Comparison of ENCODE assay signal across 16 cellular contexts in the genomic region with DNA sequence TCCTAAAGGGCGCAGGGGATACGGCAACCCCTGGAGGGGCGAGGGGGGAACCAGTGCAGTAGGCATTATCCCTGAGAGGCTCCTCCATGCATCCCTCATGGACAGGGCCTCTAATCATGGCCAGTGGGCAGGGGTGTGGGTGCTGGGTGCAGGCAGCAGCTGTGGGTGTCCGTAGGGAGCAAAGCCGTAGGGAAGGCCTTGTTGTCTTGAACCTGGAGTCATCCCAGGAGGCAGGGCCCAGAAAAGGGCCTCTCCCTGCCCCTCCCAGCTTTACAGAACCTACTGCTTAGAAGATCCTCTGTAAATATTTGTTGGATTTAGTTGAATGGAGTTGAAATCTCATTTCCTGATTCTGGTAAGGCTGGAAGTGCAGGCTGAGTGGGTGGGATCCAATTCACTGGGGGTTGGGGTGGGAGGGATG.
DNase-seq lines count a peak whose midpoint lies in the region; ATAC-seq and TF ChIP-seq lines count a peak whose summit lies in the region.
"Had no signal": no experiment of that assay in that cellular context is flagged by ENCODE, and none has a peak within 500 bp of the region (broad histone marks: within the 10 kb centered on the region; RNA-seq: fewer than 3 reads in every experiment).

No MANE protein-coding gene starts in this region.

- no peak overlapping the region for H2BK20ac ChIP-seq in H9 (ENCODE audit: low read depth, low read length, poor library complexity, severe bottlenecking)

- H2AFZ ChIP-seq in H9 (ENCODE audit: low read length), result no peak overlapping the region

- 93% methylated on average over 5 of the region's 5 CpGs; no CpG with 5 or more reads in 1 of the 2 experiments for WGBS in endodermal cell (ENCODE audit: insufficient coverage in 1 of 2, insufficient read length in 1 of 2), 2 experiments
- WGBS in prostate gland, result 67% methylated on average over 5 of the region's 5 CpGs
- WGBS in H9 (ENCODE audit: extremely low coverage, insufficient read length, low lambda C conversion rate), result no CpG with 5 or more reads among the region's 5 CpGs

- no peaks in the 10 kb centered on the region for H3K23me2 ChIP-seq in H9 (ENCODE audit: insufficient read length, low read depth, low read length, poor library complexity, severe bottlenecking)

- TF ChIP-seq POLR2A in prostate gland (IDR thresholded peaks at IDR 0.05), result no peak

- no peak overlapping the region for H4K8ac ChIP-seq in H9 (replicated peaks; ENCODE audit: insufficient read length, low read depth, low read length)

- no peak overlapping the region for H4K5ac ChIP-seq in H9 (ENCODE audit: insufficient read length, low read depth, low read length)

- no peak overlapping the region for H2BK120ac ChIP-seq in H9 (ENCODE audit: low read depth, low read length, poor library complexity, severe bottlenecking)

- H2AK5ac ChIP-seq in H9 (ENCODE audit: insufficient read length, low read length), result no peak overlapping the region

- no peak overlapping the region for H3T11ph ChIP-seq in H9 (ENCODE audit: low read length)

- no peaks in the 10 kb centered on the region for H3K79me1 ChIP-seq in H9 (ENCODE audit: insufficient read depth, low read depth, low read length, poor library complexity, severe bottlenecking)

- no peak for TF ChIP-seq CTCF in endodermal cell (conservative IDR thresholded peaks at IDR 0.05)
- TF ChIP-seq CTCF in prostate gland (IDR thresholded peaks at IDR 0.05), result no peak
- TF ChIP-seq CTCF in H9 (conservative IDR thresholded peaks at IDR 0.05), result no peak
- no peak for TF ChIP-seq CTCF in endothelial cell (IDR thresholded peaks at IDR 0.05; ENCODE audit: unreplicated experiment)
- TF ChIP-seq CTCF in GM13977 (IDR thresholded peaks at IDR 0.05; ENCODE audit: extremely low read depth, insufficient read depth, missing control alignments), result no peak

- no peak overlapping the region for H3K23ac ChIP-seq in H9 (ENCODE audit: insufficient read length, low read depth, low read length)

- H3K4me1 Mint-ChIP-seq in endodermal cell, result peaks cover 15% of the 10 kb centered on the region
- H3K4me1 Mint-ChIP-seq in H9, result peaks cover under 1% of the 10 kb centered on the region in 2 experiments; a peak in 2 of 4 replicates
- peaks cover 4% of the 10 kb centered on the region for H3K4me1 Mint-ChIP-seq in endothelial cell (ENCODE audit: unreplicated experiment)

- H3K36me3 ChIP-seq in endodermal cell (ENCODE audit: control insufficient read depth, insufficient read depth, low read length) (no peaks in the 10 kb centered on the region), prostate gland (no peaks in the 10 kb centered on the region)
- H3K36me3 ChIP-seq: adrenal gland had no signal

- peaks cover 8% of the 10 kb centered on the region for H3K9me3 ChIP-seq in endodermal cell (ENCODE audit: control insufficient read depth, low read length)
- H3K9me3 ChIP-seq in prostate gland, result no peaks in the 10 kb centered on the region
- H3K9me3 ChIP-seq in H9 (ENCODE audit: control insufficient read depth, low read depth, low read length), result no peaks in the 10 kb centered on the region
- H3K9me3 ChIP-seq: adrenal gland had no signal

- H3K27me3 Mint-ChIP-seq in endodermal cell (ENCODE audit: insufficient read depth) (no peaks in the 10 kb centered on the region), H9 (ENCODE audit: low read depth) (no peaks in the 10 kb centered on the region), endothelial cell (ENCODE audit: unreplicated experiment) (peaks cover 5% of the 10 kb centered on the region)
- H3K27me3 Mint-ChIP-seq: activated CD4-positive, alpha-beta memory T cell treated with anti-CD3 and anti-CD28 coated beads for 36 hours had no signal

- H3K9me3 Mint-ChIP-seq in endodermal cell (peaks cover 13% of the 10 kb centered on the region), H9 (peaks cover 8 to 9% of the 10 kb centered on the region in 2 experiments), endothelial cell (ENCODE audit: unreplicated experiment) (no peaks in the 10 kb centered on the region)

- H3K4me1 ChIP-seq in endodermal cell (ENCODE audit: control insufficient read depth, insufficient read depth, low read length) (peaks cover 4% of the 10 kb centered on the region), prostate gland (replicated peaks) (peaks cover 3% of the 10 kb centered on the region), H9 (ENCODE audit: insufficient read depth, low read length) (no peaks in the 10 kb centered on the region)
- H3K4me1 ChIP-seq: adrenal gland had no signal

- H3K56ac ChIP-seq in H9 (ENCODE audit: insufficient read length, low read depth, low read length), result no peak overlapping the region

- ATAC-seq in HG03045 (IDR thresholded peaks at IDR 0.05; ENCODE audit: unreplicated experiment), result no peak

- H2BK12ac ChIP-seq in H9 (ENCODE audit: insufficient read length, low read depth, low read length), result no peak overlapping the region

- no peak overlapping the region for H3K14ac ChIP-seq in H9 (ENCODE audit: insufficient read depth, low read length)

- in situ Hi-C loops in GM13977 (cut with MboI; ENCODE audit: low pct_unique_long_range_greater_than_20kb, low sequenced_read_pairs, unreplicated experiment), result no loop called here

- H3K4me2 ChIP-seq in H9 (ENCODE audit: insufficient read depth, insufficient read length, low read length), result no peak overlapping the region

- H4K20me1 ChIP-seq in H9 (ENCODE audit: control insufficient read depth, insufficient read depth, insufficient read length), result no peaks in the 10 kb centered on the region

- no peak overlapping the region for H3K9ac ChIP-seq in endodermal cell (ENCODE audit: extremely low read depth, low read length, poor library complexity, severe bottlenecking)
- H3K9ac ChIP-seq in H9 (ENCODE audit: extremely low read depth, insufficient read length, low read length), result no peak overlapping the region

- H3K4me3 ChIP-seq in endodermal cell (ENCODE audit: low read length) (no peak overlapping the region), prostate gland (no peak overlapping the region)
- H3K4me3 ChIP-seq: adrenal gland had no signal

- H3K27ac Mint-ChIP-seq in endodermal cell, result no peak overlapping the region
- no peak overlapping the region; a peak in 1 of 7 replicates for H3K27ac Mint-ChIP-seq in H9
- no peak overlapping the region for H3K27ac Mint-ChIP-seq in endothelial cell (ENCODE audit: unreplicated experiment)
- H3K27ac Mint-ChIP-seq: activated CD4-positive, alpha-beta memory T cell treated with anti-CD3 and anti-CD28 coated beads for 36 hours had no signal

- no peaks in the 10 kb centered on the region for H3K79me2 ChIP-seq in H9 (ENCODE audit: insufficient read depth, low read length)

- no peak overlapping the region for H2BK5ac ChIP-seq in H9 (ENCODE audit: insufficient read length, low read length)

- intact Hi-C loops in prostate gland (cut with DNase I), result no loop called here

- H2BK15ac ChIP-seq in H9 (ENCODE audit: low read depth, low read length), result no peak overlapping the region

- no peak overlapping the region for H3K18ac ChIP-seq in H9 (ENCODE audit: insufficient read length, low read depth, low read length)

- H3K27ac ChIP-seq in endodermal cell (ENCODE audit: low read depth, low read length) (no peak overlapping the region), prostate gland (peak overlapping the region; percentile 14 to 28), H9 (ENCODE audit: insufficient read length, low read depth, low read length) (no peak overlapping the region)
- H3K27ac ChIP-seq: adrenal gland had no signal

- peak; percentile 54 for DNase-seq in CD1c-positive myeloid dendritic cell (ENCODE audit: extremely low spot score)
- peak; percentile 67 for DNase-seq in NCI-H187 treated with DMSO at 0.1 percent for 48 hours (lab: John Stamatoyannopoulos, UW)
- peak; percentile 37 for DNase-seq in endodermal cell
- DNase-seq in prostate gland (ENCODE audit: low spot score), result peak; percentile 75
- DNase-seq in H9, result no peak
- DNase-seq in endothelial cell (ENCODE audit: low spot score), result no peak
- DNase-seq in GM13977 (ENCODE audit: low spot score), result no peak
- DNase-seq: activated CD4-positive, alpha-beta memory T cell treated with anti-CD3 and anti-CD28 coated beads for 36 hours; HCEC 1CT; NCI-H1694; NCI-H774; retina; SW 1271 had no signal

- no peaks in the 10 kb centered on the region for H3K27me3 ChIP-seq in endodermal cell (ENCODE audit: control insufficient read depth, insufficient read depth, low read length, poor library complexity, severe bottlenecking)
- no peaks in the 10 kb centered on the region for H3K27me3 ChIP-seq in prostate gland (replicated peaks; ENCODE audit: insufficient read depth)
- no peaks in the 10 kb centered on the region for H3K27me3 ChIP-seq in H9 (ENCODE audit: insufficient read depth, low read length)
- H3K27me3 ChIP-seq: adrenal gland had no signal

- no peak overlapping the region for H3K4ac ChIP-seq in H9 (ENCODE audit: low read depth, low read length)

- H3K4me3 Mint-ChIP-seq in endodermal cell, result no peak overlapping the region
- H3K4me3 Mint-ChIP-seq in H9, result no peak overlapping the region
- H3K4me3 Mint-ChIP-seq in endothelial cell (ENCODE audit: unreplicated experiment), result no peak overlapping the region
- H3K4me3 Mint-ChIP-seq: activated CD4-positive, alpha-beta memory T cell treated with anti-CD3 and anti-CD28 coated beads for 36 hours; memory B cell had no signal

- H4K91ac ChIP-seq in H9 (ENCODE audit: insufficient read length, low read depth, low read length), result no peak overlapping the region

- H3K36me3 Mint-ChIP-seq in endodermal cell (ENCODE audit: low read depth) (peaks cover 7% of the 10 kb centered on the region), H9 (ENCODE audit: insufficient read depth in 1 of 3, low read depth in 3 of 3) (peaks cover 0 to 10% (median 0%) of the 10 kb centered on the region in 3 experiments; a peak in 4 of 7 replicates), endothelial cell (ENCODE audit: low read depth, unreplicated experiment) (peaks cover 5% of the 10 kb centered on the region)

Comparison
In these comparisons a context has a peak if more than half of its experiments do, and no peak if none do; other contexts are left out.
1. DNase-seq: peak in CD1c-positive myeloid dendritic cell (single experiment), NCI-H187 treated with DMSO at 0.1 percent for 48 hours (single experiment), endodermal cell (single experiment) and prostate gland (single experiment); none in H9 (single experiment), endothelial cell (single experiment) and GM13977 (single experiment).
2. H3K27ac ChIP-seq: peak in prostate gland (2 of 2); none in endodermal cell (single experiment) and H9 (single experiment).